In genomic region chr6:24436979-24437378, GRCh38 we compare ENCODE assay signal across 23 cellular contexts. TPM values are rescaled to one million over a fixed set of nuclear protein-coding genes. Genes with fewer than 3 reads are reported as not detected.
"Had no signal": no experiment of that assay in that cellular context is flagged by ENCODE, and none has a peak within 500 bp of the region (broad histone marks: within the 10 kb centered on the region; RNA-seq: fewer than 3 reads in every experiment).

No MANE protein-coding gene starts in this region.

- H3K9me3 ChIP-seq: esophagus muscularis mucosa, gastroesophageal sphincter, heart left ventricle, left ventricle myocardium inferior, lower lobe of right lung, mucosa of descending colon had no signal

- H3K4me1 Mint-ChIP-seq: immature natural killer cell, mesothelial cell of epicardium, naive B cell had no signal

- H3K27me3 ChIP-seq: dorsolateral prefrontal cortex, esophagus muscularis mucosa, foreskin keratinocyte, gastroesophageal sphincter, heart left ventricle, hepatocyte had no signal

- H3K4me3 Mint-ChIP-seq: immature natural killer cell, mesothelial cell of epicardium, naive B cell had no signal

- H3K4me2 ChIP-seq: hepatocyte had no signal

- ATAC-seq: foreskin keratinocyte, gastroesophageal sphincter, heart left ventricle, left colon, left lobe of liver, lower lobe of right lung, mucosa of descending colon had no signal

- H3K27me3 Mint-ChIP-seq: naive B cell had no signal

- H3K9me3 Mint-ChIP-seq: immature natural killer cell, mesothelial cell of epicardium, naive B cell had no signal

- H3K27ac Mint-ChIP-seq: mesothelial cell of epicardium had no signal

- DNase-seq: dermis blood vessel endothelial cell; dorsolateral prefrontal cortex; effector CD4-positive, alpha-beta T cell; effector memory CD4-positive, alpha-beta T cell; foreskin keratinocyte; heart left ventricle; hypothalamus; immature natural killer cell; islet precursor cell; kidney; kidney glomerular epithelial cell; left colon; left ventricle myocardium inferior; lower lobe of right lung; mesenchymal stem cell; mucosa of descending colon; naive B cell had no signal

- H2AFZ ChIP-seq: hepatocyte had no signal

- H3K4me3 ChIP-seq: coronary artery, dorsolateral prefrontal cortex, esophagus muscularis mucosa, gastroesophageal sphincter, heart left ventricle, hepatocyte, left ventricle myocardium inferior, lower lobe of right lung, mucosa of descending colon had no signal

- H3K4me1 ChIP-seq: esophagus muscularis mucosa, foreskin keratinocyte, gastroesophageal sphincter, heart left ventricle, left ventricle myocardium inferior, lower lobe of right lung had no signal

- H3K36me3 ChIP-seq: left ventricle myocardium inferior, lower lobe of right lung had no signal

- H3K27ac ChIP-seq: coronary artery, dorsolateral prefrontal cortex, esophagus muscularis mucosa, foreskin keratinocyte, gastroesophageal sphincter, heart left ventricle, hepatocyte, left ventricle myocardium inferior, lower lobe of right lung had no signal

RNA-seq across cellular contexts. Expression of gene GPLD1, which starts 52.4 kb away (rescaled TPM):
- polyA plus RNA-seq: foreskin keratinocyte had no signal
